25 cellular contexts compared by ENCODE assay signal in genomic region chr2:29527947-29528346, GRCh38.
"Had no signal": no experiment of that assay in that cellular context is flagged by ENCODE, and none has a peak within 500 bp of the region (broad histone marks: within the 10 kb centered on the region; RNA-seq: fewer than 3 reads in every experiment).

No MANE protein-coding gene starts in this region.

- H3K36me3 Mint-ChIP-seq: activated naive CD4-positive, alpha-beta T cell treated with anti-CD3 and anti-CD28 coated beads, Interleukin-2, amount 50 U/mL, for 72 hours; brain; stimulated activated memory B cell treated with anti-CD40 and anti-IgM and Interleukin-4, amounts not matched to agents 10 μg/mL and 1 μg/mL and 100 μg/mL, for 72 hours; WTC11 had no signal

- H3K9me3 ChIP-seq: colonic mucosa, esophagus squamous epithelium, right lobe of liver, thoracic aorta, upper lobe of right lung had no signal

- H3K9me3 Mint-ChIP-seq: activated T-cell treated with anti-CD3 and anti-CD28 coated beads, Interleukin-2, amount 50 U/mL, for 24 hours; activated T-helper 17 cell treated with anti-CD3 and anti-CD28 coated beads, Interleukin-2, amount 50 U/mL, for 72 hours; central memory CD8-positive, alpha-beta T cell; nephron progenitor cell; T-helper 2 cell treated with Interferon-gamma antibody and Interleukin-4, amounts not matched to agents 5 μg/mL and 100 μg/mL, for 36 hours had no signal

- H3K27me3 Mint-ChIP-seq: brain had no signal

- H3K27ac Mint-ChIP-seq: activated CD4-positive, alpha-beta T cell treated with anti-CD3 and anti-CD28 coated beads for 36 hours; activated naive CD4-positive, alpha-beta T cell treated with anti-CD3 and anti-CD28 coated beads, Interleukin-2, amount 50 U/mL, for 72 hours; activated T-cell treated with anti-CD3 and anti-CD28 coated beads, Interleukin-2, amount 50 U/mL, for 24 hours; activated T-helper 17 cell treated with anti-CD3 and anti-CD28 coated beads, Interleukin-2, amount 50 U/mL, for 72 hours; nephron progenitor cell; stimulated activated memory B cell treated with anti-CD40 and anti-IgM and Interleukin-4, amounts not matched to agents 10 μg/mL and 1 μg/mL and 100 μg/mL, for 72 hours; T-helper 2 cell treated with Interferon-gamma antibody and Interleukin-4, amounts not matched to agents 5 μg/mL and 100 μg/mL, for 36 hours; WTC11 had no signal

- H3K4me3 Mint-ChIP-seq: activated CD4-positive, alpha-beta T cell treated with anti-CD3 and anti-CD28 coated beads for 36 hours; activated T-cell treated with anti-CD3 and anti-CD28 coated beads, Interleukin-2, amount 50 U/mL, for 24 hours; activated T-helper 17 cell treated with anti-CD3 and anti-CD28 coated beads, Interleukin-2, amount 50 U/mL, for 72 hours; brain; central memory CD8-positive, alpha-beta T cell; nephron progenitor cell; stimulated activated memory B cell treated with anti-CD40 and anti-IgM and Interleukin-4, amounts not matched to agents 10 μg/mL and 1 μg/mL and 100 μg/mL, for 72 hours; T-helper 2 cell treated with Interferon-gamma antibody and Interleukin-4, amounts not matched to agents 5 μg/mL and 100 μg/mL, for 36 hours; WTC11 had no signal

- DNase-seq: activated CD4-positive, alpha-beta T cell treated with anti-CD3 and anti-CD28 coated beads for 36 hours; activated CD4-positive, alpha-beta T cell treated with anti-CD3 and anti-CD28 coated beads, Interleukin-2, amount 50 U/mL, for 4 hours; activated CD8-positive, alpha-beta memory T cell treated with anti-CD3 and anti-CD28 coated beads for 24 hours; activated CD8-positive, alpha-beta memory T cell treated with anti-CD3 and anti-CD28 coated beads, Interleukin-2, amount 50 U/mL, for 4 hours; activated T-cell treated with anti-CD3 and anti-CD28 coated beads, Interleukin-2, amount 50 U/mL, for 24 hours; aorta; colonic mucosa; dorsolateral prefrontal cortex; esophagus squamous epithelium; foreskin melanocyte; hypothalamus; nephron progenitor cell; right lobe of liver; small intestine; stimulated activated CD4-positive, alpha-beta T cell treated with anti-CD3 and anti-CD28 coated beads, Interleukin-15, amount 100 ng/mL, for 24 hours; upper lobe of right lung had no signal

- H3K27ac ChIP-seq: colonic mucosa, esophagus squamous epithelium, right lobe of liver, thoracic aorta, upper lobe of right lung had no signal

- H3K4me1 Mint-ChIP-seq: central memory CD8-positive, alpha-beta T cell; WTC11 had no signal

- H3K36me3 ChIP-seq: colonic mucosa, esophagus squamous epithelium, right lobe of liver, thoracic aorta, upper lobe of right lung had no signal

- ATAC-seq: activated CD4-positive, alpha-beta T cell treated with anti-CD3 and anti-CD28 coated beads for 36 hours; activated naive CD4-positive, alpha-beta T cell treated with anti-CD3 and anti-CD28 coated beads, Interleukin-2, amount 50 U/mL, for 72 hours; activated T-helper 17 cell treated with anti-CD3 and anti-CD28 coated beads, Interleukin-2, amount 50 U/mL, for 72 hours; right lobe of liver; SK-N-SH treated with all-trans-retinoic acid at 6 μM for 48 hours; stimulated activated memory B cell treated with anti-CD40 and anti-IgM and Interleukin-4, amounts not matched to agents 10 μg/mL and 1 μg/mL and 100 μg/mL, for 72 hours; upper lobe of right lung; WTC11 had no signal

- H3K27me3 ChIP-seq: colonic mucosa, right lobe of liver, upper lobe of right lung had no signal

- H3K4me1 ChIP-seq: colonic mucosa, upper lobe of right lung had no signal

- H3K4me3 ChIP-seq: colonic mucosa, dorsolateral prefrontal cortex, esophagus squamous epithelium, right lobe of liver, thoracic aorta, upper lobe of right lung had no signal
